In genomic region chr5:1647580-1647979, GRCh38 we compare ENCODE assay signal across 1 cellular context.
TF ChIP-seq lines count a peak whose summit lies in the region.

No MANE protein-coding gene starts in this region.

TF ChIP-seq in H1, 55 proteins besides CTCF, POLR2A, EP300 and RAD21 (continued from another document):
- TF ChIP-seq SP1 (IDR thresholded peaks at IDR 0.05; ENCODE audit: low read depth, low read length): no peak
- no peak for TF ChIP-seq NANOG (IDR thresholded peaks at IDR 0.05; ENCODE audit: insufficient read depth, low read depth, low read length, poor library complexity, severe bottlenecking)
- no peak for TF ChIP-seq SIN3A (conservative IDR thresholded peaks at IDR 0.05 in 1 of 2, IDR thresholded peaks at IDR 0.05 in 1 of 2; ENCODE audit: low read depth in 1 of 2, low read length in 2 of 2)
- TF ChIP-seq EGR1 (IDR thresholded peaks at IDR 0.05; ENCODE audit: borderline replicate concordance, low read depth, low read length): no peak
- no peak for TF ChIP-seq CHD1 (IDR thresholded peaks at IDR 0.05; ENCODE audit: low read depth, low read length)
- TF ChIP-seq CHD2 (IDR thresholded peaks at IDR 0.05; ENCODE audit: low read length): no peak
- TF ChIP-seq PHF8 (conservative IDR thresholded peaks at IDR 0.05; ENCODE audit: low read depth, low read length): no peak
- no peak for TF ChIP-seq KDM1A (IDR thresholded peaks at IDR 0.05; ENCODE audit: borderline replicate concordance, low read length)
- no peak for TF ChIP-seq TAF7 (optimal IDR thresholded peaks at IDR 0.05; ENCODE audit: borderline replicate concordance, low read depth, low read length)
- no peak for TF ChIP-seq SIX5 (IDR thresholded peaks at IDR 0.05; ENCODE audit: low read depth, low read length)
- TF ChIP-seq ASH2L (IDR thresholded peaks at IDR 0.05; ENCODE audit: low read length): no peak
- TF ChIP-seq TEAD4 (IDR thresholded peaks at IDR 0.05; ENCODE audit: low read depth, low read length): no peak
- TF ChIP-seq RNF2 (IDR thresholded peaks at IDR 0.05; ENCODE audit: borderline replicate concordance, low read depth, low read length, missing control alignments, poor library complexity, severe bottlenecking): no peak
- no peak for TF ChIP-seq CBX8 (IDR thresholded peaks at IDR 0.05; ENCODE audit: borderline replicate concordance, low read depth, low read length)
- TF ChIP-seq, protein P1, sequence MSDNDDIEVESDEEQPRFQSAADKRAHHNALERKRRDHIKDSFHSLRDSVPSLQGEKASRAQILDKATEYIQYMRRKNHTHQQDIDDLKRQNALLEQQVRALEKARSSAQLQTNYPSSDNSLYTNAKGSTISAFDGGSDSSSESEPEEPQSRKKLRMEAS (IDR thresholded peaks at IDR 0.05): no peak
- no peak for TF ChIP-seq E2F6 (IDR thresholded peaks at IDR 0.05)
- no peak for TF ChIP-seq BACH1 (IDR thresholded peaks at IDR 0.05; ENCODE audit: low read length)
- no peak for TF ChIP-seq JUND (IDR thresholded peaks at IDR 0.05; ENCODE audit: low read length)
- no peak for TF ChIP-seq KDM5A (IDR thresholded peaks at IDR 0.05; ENCODE audit: low read length)
TF ChIP-seq in H1: peak in this region for 0.
